ENCODE assay signal across 9 cellular contexts in the genomic region with DNA sequence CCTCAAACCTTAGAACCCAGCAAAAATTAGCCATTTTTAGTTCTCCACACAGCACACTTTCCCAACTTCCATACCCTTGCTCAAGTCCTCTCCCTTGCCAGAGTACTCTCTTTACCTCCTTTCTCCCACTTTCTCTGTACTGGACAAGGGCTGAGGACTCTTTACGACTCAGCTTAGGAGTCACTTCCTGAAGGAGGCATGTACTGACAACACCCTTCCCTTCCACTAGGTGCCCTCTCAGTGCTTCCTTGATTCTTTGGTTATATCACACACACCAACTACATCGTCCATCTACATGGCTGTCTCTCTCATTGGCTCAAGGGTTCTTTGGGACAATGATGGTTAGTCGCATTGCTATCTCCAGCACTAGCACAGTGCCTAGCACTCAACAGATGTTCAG. TPM values are rescaled to one million over a fixed set of nuclear protein-coding genes. Genes with fewer than 3 reads are reported as not detected.
DNase-seq lines count a peak whose midpoint lies in the region; ATAC-seq and TF ChIP-seq lines count a peak whose summit lies in the region.
"Had no signal": no experiment of that assay in that cellular context is flagged by ENCODE, and none has a peak within 500 bp of the region (broad histone marks: within the 10 kb centered on the region; RNA-seq: fewer than 3 reads in every experiment).

No MANE protein-coding gene starts in this region.

- intact Hi-C loops in activated CD4-positive, alpha-beta T cell treated with anti-CD3 and anti-CD28 coated beads for 36 hours (cut with DNase I, micrococcal nuclease) = no loop called here
- intact Hi-C loops in upper lobe of right lung (cut with DNase I) = no loop called here

- 31 to 56% methylated on average over 3 of the region's 3 CpGs for WGBS in gastroesophageal sphincter (ENCODE audit: low coverage in 1 of 2), 2 donors

- TF ChIP-seq POLR2A in gastroesophageal sphincter (IDR thresholded peaks at IDR 0.05) = no peak

- H3K27ac ChIP-seq in RWPE1 (no peak overlapping the region), gastroesophageal sphincter (no peak overlapping the region), upper lobe of right lung (no peak overlapping the region)

- DNase-seq in activated CD4-positive, alpha-beta T cell treated with anti-CD3 and anti-CD28 coated beads for 36 hours = no peak
- no peak for DNase-seq in activated CD4-positive, alpha-beta T cell treated with anti-CD3 and anti-CD28 coated beads for 48 hours
- DNase-seq in RWPE1 (ENCODE audit: low spot score) (peak; percentile 29), upper lobe of right lung (no peak), GOT3 (lab: John Stamatoyannopoulos, UW) (no peak)

- H3K9me3 Mint-ChIP-seq in activated CD4-positive, alpha-beta T cell treated with anti-CD3 and anti-CD28 coated beads for 36 hours (ENCODE audit: low read depth) = no peaks in the 10 kb centered on the region

- TF ChIP-seq CTCF in RWPE1 (conservative IDR thresholded peaks at IDR 0.05; ENCODE audit: low read depth) (peak; percentile 38), gastroesophageal sphincter (IDR thresholded peaks at IDR 0.05) (peak; percentile 6 to 38 (median 28)), upper lobe of right lung (IDR thresholded peaks at IDR 0.05) (peak; percentile 44)

- H3K27ac Mint-ChIP-seq in activated CD4-positive, alpha-beta T cell treated with anti-CD3 and anti-CD28 coated beads for 36 hours = no peak overlapping the region
- H3K27ac Mint-ChIP-seq: brain had no signal

- H3K36me3 Mint-ChIP-seq in activated CD4-positive, alpha-beta T cell treated with anti-CD3 and anti-CD28 coated beads for 36 hours (ENCODE audit: low read depth) = no peaks in the 10 kb centered on the region
- H3K36me3 Mint-ChIP-seq: brain had no signal

- POLR2A ChIA-PET in activated CD4-positive, alpha-beta T cell treated with anti-CD3 and anti-CD28 coated beads for 36 hours (lab: Charles Lee) = interaction anchor here (0.6 kb wide), 1 partner anchor 23 kb away, joined by 4 read pairs; no protein-coding TSS in a partner anchor
- POLR2A ChIA-PET in RWPE1 (lab: Yijun Ruan, JAX; ENCODE audit: low non-redundant PET) = no interaction called here

- CTCF ChIA-PET in activated CD4-positive, alpha-beta T cell treated with anti-CD3 and anti-CD28 coated beads for 36 hours (lab: Charles Lee) = interaction anchor here (0.6 to 1.4 kb wide), 6 partner anchors 10 to 242 kb away, joined by 3 to 5 read pairs (median 4); no protein-coding TSS in a partner anchor
- CTCF ChIA-PET in RWPE1 (lab: Yijun Ruan, JAX) = interaction anchor here (0.5 to 1.8 kb wide), 3 partner anchors 29 to 1481 kb away, joined by 3 to 8 read pairs (median 3); no protein-coding TSS in a partner anchor

- ATAC-seq in activated CD4-positive, alpha-beta T cell treated with anti-CD3 and anti-CD28 coated beads for 36 hours = peak; percentile 97
- peak; percentile 80 for ATAC-seq in HG02973 (IDR thresholded peaks at IDR 0.05; ENCODE audit: unreplicated experiment)
- peak; percentile 51 for ATAC-seq in gastroesophageal sphincter
- peak; percentile 98 for ATAC-seq in upper lobe of right lung
- ATAC-seq in GM18519 (IDR thresholded peaks at IDR 0.05; ENCODE audit: low FRiP score, unreplicated experiment) = no peak

- H3K9me3 ChIP-seq in gastroesophageal sphincter (no peaks in the 10 kb centered on the region), upper lobe of right lung (no peaks in the 10 kb centered on the region)

- H3K27me3 ChIP-seq in gastroesophageal sphincter (peaks cover 5% of the 10 kb centered on the region), upper lobe of right lung (no peaks in the 10 kb centered on the region)

- no peak for TF ChIP-seq EP300 in gastroesophageal sphincter (IDR thresholded peaks at IDR 0.05)

- H3K4me3 Mint-ChIP-seq in activated CD4-positive, alpha-beta T cell treated with anti-CD3 and anti-CD28 coated beads for 36 hours = no peak overlapping the region
- H3K4me3 Mint-ChIP-seq: brain had no signal

- no peak overlapping the region for H3K4me3 ChIP-seq in gastroesophageal sphincter
- no peak overlapping the region for H3K4me3 ChIP-seq in upper lobe of right lung

- H3K36me3 ChIP-seq in gastroesophageal sphincter = no peaks in the 10 kb centered on the region
- H3K36me3 ChIP-seq in upper lobe of right lung = no peaks in the 10 kb centered on the region

- peaks cover 3% of the 10 kb centered on the region for H3K4me1 Mint-ChIP-seq in activated CD4-positive, alpha-beta T cell treated with anti-CD3 and anti-CD28 coated beads for 36 hours
- H3K4me1 Mint-ChIP-seq: brain had no signal

- H3K4me1 ChIP-seq in gastroesophageal sphincter = no peaks in the 10 kb centered on the region
- H3K4me1 ChIP-seq in upper lobe of right lung = no peaks in the 10 kb centered on the region

- H3K27me3 Mint-ChIP-seq in activated CD4-positive, alpha-beta T cell treated with anti-CD3 and anti-CD28 coated beads for 36 hours = peaks cover 27% of the 10 kb centered on the region

RNA-seq across cellular contexts. Expression of a gene that starts 5.2 kb away (rescaled TPM):
- total RNA-seq in activated CD4-positive, alpha-beta T cell treated with anti-CD3 and anti-CD28 coated beads for 36 hours = not detected
- total RNA-seq in gastroesophageal sphincter = not detected
- 0.17 TPM for total RNA-seq in upper lobe of right lung

RNA-seq across cellular contexts. Expression of a gene that starts 18.6 kb away (rescaled TPM):
- 10 to 100 TPM; 53.1 to 61.4 TPM for total RNA-seq in activated CD4-positive, alpha-beta T cell treated with anti-CD3 and anti-CD28 coated beads for 36 hours
- total RNA-seq in gastroesophageal sphincter (100 to 1,000 TPM in 1 of 4 donors, 10 to 100 TPM in 3; 53.8 to 118 (median 75.2) TPM), upper lobe of right lung (399 TPM)
